ENCODE assay signal across 2 cellular contexts in genomic region chr12:22173154-22173553, GRCh38.
TF ChIP-seq lines count a peak whose summit lies in the region.

No MANE protein-coding gene starts in this region.

TF ChIP-seq in HCT116, 20 proteins besides CTCF, POLR2A, EP300 and RAD21:
- no peak for TF ChIP-seq EGR1 (IDR thresholded peaks at IDR 0.05; ENCODE audit: low read depth)
- no peak for TF ChIP-seq EZH2phosphoT487 (IDR thresholded peaks at IDR 0.05; ENCODE audit: borderline replicate concordance)
- TF ChIP-seq TCF7L2 (IDR thresholded peaks at IDR 0.05; ENCODE audit: borderline replicate concordance, extremely low read depth, insufficient read depth, insufficient read length) = no peak
- no peak for TF ChIP-seq CEBPB (IDR thresholded peaks at IDR 0.05; ENCODE audit: low read depth)
- no peak for TF ChIP-seq SP1 (IDR thresholded peaks at IDR 0.05; ENCODE audit: low read depth)
- TF ChIP-seq CBX3 (IDR thresholded peaks at IDR 0.05; ENCODE audit: low read depth) = no peak
- TF ChIP-seq POLR2AphosphoS5 (IDR thresholded peaks at IDR 0.05; ENCODE audit: low read depth, low read length) = no peak
- no peak for TF ChIP-seq ZBTB33 (IDR thresholded peaks at IDR 0.05; ENCODE audit: extremely low read depth, insufficient replicate concordance, low read length)
- no peak for TF ChIP-seq ELF1 (IDR thresholded peaks at IDR 0.05; ENCODE audit: borderline replicate concordance, low read depth)
- TF ChIP-seq YY1 (IDR thresholded peaks at IDR 0.05; ENCODE audit: extremely low read depth, insufficient replicate concordance, low read depth, low read length) = no peak
- TF ChIP-seq EZH2 (IDR thresholded peaks at IDR 0.05) = no peak
- TF ChIP-seq ZFX (IDR thresholded peaks at IDR 0.05) = no peak
- no peak for TF ChIP-seq SIN3A (IDR thresholded peaks at IDR 0.05; ENCODE audit: low read depth)
- TF ChIP-seq REST (IDR thresholded peaks at IDR 0.05; ENCODE audit: low read depth) = no peak
- TF ChIP-seq JUND (IDR thresholded peaks at IDR 0.05) = no peak
- TF ChIP-seq ZNF274 (IDR thresholded peaks at IDR 0.05; ENCODE audit: low read depth, low read length) = no peak

TF ChIP-seq in GM12878, 131 proteins besides CTCF, POLR2A, EP300 and RAD21:
- TF ChIP-seq HDAC6 (IDR thresholded peaks at IDR 0.05; ENCODE audit: unreplicated experiment) (no peak), EGR1 (IDR thresholded peaks at IDR 0.05; ENCODE audit: borderline replicate concordance in 1 of 2, low read depth in 2 of 2, low read length in 2 of 2) (no peak), MTA3 (IDR thresholded peaks at IDR 0.05; ENCODE audit: borderline replicate concordance, low read length) (no peak), CBFB (IDR thresholded peaks at IDR 0.05; ENCODE audit: low read depth) (no peak), ZNF622 (IDR thresholded peaks at IDR 0.05) (no peak), NFYA (IDR thresholded peaks at IDR 0.05; ENCODE audit: borderline replicate concordance, low read depth, low read length) (no peak)
- TF ChIP-seq, protein P1, sequence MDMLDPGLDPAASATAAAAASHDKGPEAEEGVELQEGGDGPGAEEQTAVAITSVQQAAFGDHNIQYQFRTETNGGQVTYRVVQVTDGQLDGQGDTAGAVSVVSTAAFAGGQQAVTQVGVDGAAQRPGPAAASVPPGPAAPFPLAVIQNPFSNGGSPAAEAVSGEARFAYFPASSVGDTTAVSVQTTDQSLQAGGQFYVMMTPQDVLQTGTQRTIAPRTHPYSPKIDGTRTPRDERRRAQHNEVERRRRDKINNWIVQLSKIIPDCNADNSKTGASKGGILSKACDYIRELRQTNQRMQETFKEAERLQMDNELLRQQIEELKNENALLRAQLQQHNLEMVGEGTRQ (IDR thresholded peaks at IDR 0.05; ENCODE audit: borderline replicate concordance, low read depth, low read length) = no peak
- TF ChIP-seq, protein P2, sequence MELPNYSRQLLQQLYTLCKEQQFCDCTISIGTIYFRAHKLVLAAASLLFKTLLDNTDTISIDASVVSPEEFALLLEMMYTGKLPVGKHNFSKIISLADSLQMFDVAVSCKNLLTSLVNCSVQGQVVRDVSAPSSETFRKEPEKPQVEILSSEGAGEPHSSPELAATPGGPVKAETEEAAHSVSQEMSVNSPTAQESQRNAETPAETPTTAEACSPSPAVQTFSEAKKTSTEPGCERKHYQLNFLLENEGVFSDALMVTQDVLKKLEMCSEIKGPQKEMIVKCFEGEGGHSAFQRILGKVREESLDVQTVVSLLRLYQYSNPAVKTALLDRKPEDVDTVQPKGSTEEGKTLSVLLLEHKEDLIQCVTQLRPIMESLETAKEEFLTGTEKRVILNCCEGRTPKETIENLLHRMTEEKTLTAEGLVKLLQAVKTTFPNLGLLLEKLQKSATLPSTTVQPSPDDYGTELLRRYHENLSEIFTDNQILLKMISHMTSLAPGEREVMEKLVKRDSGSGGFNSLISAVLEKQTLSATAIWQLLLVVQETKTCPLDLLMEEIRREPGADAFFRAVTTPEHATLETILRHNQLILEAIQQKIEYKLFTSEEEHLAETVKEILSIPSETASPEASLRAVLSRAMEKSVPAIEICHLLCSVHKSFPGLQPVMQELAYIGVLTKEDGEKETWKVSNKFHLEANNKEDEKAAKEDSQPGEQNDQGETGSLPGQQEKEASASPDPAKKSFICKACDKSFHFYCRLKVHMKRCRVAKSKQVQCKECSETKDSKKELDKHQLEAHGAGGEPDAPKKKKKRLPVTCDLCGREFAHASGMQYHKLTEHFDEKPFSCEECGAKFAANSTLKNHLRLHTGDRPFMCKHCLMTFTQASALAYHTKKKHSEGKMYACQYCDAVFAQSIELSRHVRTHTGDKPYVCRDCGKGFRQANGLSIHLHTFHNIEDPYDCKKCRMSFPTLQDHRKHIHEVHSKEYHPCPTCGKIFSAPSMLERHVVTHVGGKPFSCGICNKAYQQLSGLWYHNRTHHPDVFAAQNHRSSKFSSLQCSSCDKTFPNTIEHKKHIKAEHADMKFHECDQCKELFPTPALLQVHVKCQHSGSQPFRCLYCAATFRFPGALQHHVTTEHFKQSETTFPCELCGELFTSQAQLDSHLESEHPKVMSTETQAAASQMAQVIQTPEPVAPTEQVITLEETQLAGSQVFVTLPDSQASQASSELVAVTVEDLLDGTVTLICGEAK (IDR thresholded peaks at IDR 0.05; ENCODE audit: borderline replicate concordance) = no peak
TF ChIP-seq in GM12878: peak in this region for 0.
